8 cellular contexts compared by ENCODE assay signal in the genomic region with DNA sequence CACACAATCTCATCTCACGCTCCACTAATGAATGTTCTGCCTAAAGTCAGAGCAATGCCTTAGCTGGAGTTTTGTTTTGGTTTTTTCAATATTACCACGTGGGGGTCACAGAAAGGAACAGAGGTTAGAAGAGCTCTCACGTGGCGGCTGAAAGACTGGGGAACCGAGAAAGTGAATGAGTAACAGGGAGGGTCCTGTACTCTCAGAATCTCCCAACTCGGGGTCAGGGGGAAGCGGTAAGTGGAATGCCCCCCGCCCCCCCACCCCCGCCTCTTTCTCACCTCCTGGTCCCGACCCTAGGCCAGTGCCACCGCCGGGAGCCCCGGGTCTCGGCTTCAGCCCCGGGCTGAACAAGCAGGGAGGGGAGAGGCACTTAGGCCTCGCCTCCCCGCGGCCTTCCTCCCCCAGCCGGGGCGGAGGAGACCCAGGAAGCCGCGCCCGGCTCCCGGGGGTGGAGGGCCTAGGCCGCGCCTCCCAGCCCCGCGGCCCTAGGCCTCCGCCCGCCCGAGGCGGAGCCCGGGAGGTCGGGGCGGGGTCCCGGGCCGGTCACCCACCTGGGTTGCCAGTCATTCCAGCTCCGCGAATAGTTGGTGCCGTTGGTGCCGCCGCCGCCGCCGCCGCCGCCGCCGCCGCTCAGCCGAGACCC.
DNase-seq lines count a peak whose midpoint lies in the region; ATAC-seq and TF ChIP-seq lines count a peak whose summit lies in the region.
"Not testable (repeated sequence)": the region's sequence is repeated elsewhere in the genome, so short reads cannot be mapped to it uniquely, and the experiment has no call there.

No MANE protein-coding gene starts in this region.

- DNase-seq in ELF-1 (ENCODE audit: low read depth, low spot score) (peak; percentile 67), T-helper 2 cell (peak in 4 of 5 experiments; percentile 42 to 83 (median 70)), glomerular visceral epithelial cell (ENCODE audit: extremely low spot score) (peak; percentile 79)
- DNase-seq in HCT116 (ENCODE audit: low read depth, low spot score); neural crest cell (ENCODE audit: low read depth, low spot score): not testable (repeated sequence)
- peak; percentile 31 for DNase-seq in Jurkat, Clone E6-1 (ENCODE audit: low read depth, low spot score)
- DNase-seq in activated naive CD8-positive, alpha-beta T cell treated with anti-CD3 and anti-CD28 coated beads for 36 hours, result peak; percentile 88
- DNase-seq in stimulated activated naive CD4-positive, alpha-beta T cell (lab: John Stamatoyannopoulos, UW), result peak; percentile 51 to 86 (median 68)

- H3K4me3 ChIP-seq in HCT116 (replicated peaks in 1 of 2; ENCODE audit: low read depth in 1 of 2, low read length in 2 of 2), result peak overlapping the region; percentile 59 to 74
- peak overlapping the region; percentile 62 for H3K4me3 ChIP-seq in Jurkat, Clone E6-1 (ENCODE audit: low read length)

- BruUV-seq in HCT116 (replicated peaks; lab: Mats Ljungman, UMichigan), result not testable (repeated sequence)

- ATAC-seq in HCT116, result peak; percentile 66

- peaks cover 8 to 20% of the 10 kb centered on the region in 2 experiments for H3K4me1 ChIP-seq in HCT116 (ENCODE audit: control insufficient read depth in 1 of 2, insufficient read depth in 2 of 2, low read length in 2 of 2)

- H3K4me3 Mint-ChIP-seq in activated naive CD8-positive, alpha-beta T cell treated with anti-CD3 and anti-CD28 coated beads for 36 hours, result peak overlapping the region; percentile 85
- peak overlapping the region; percentile 94 for H3K4me3 Mint-ChIP-seq in neural crest cell

- not testable (repeated sequence) for TF ChIP-seq RAD21 in HCT116 (IDR thresholded peaks at IDR 0.05; ENCODE audit: low read depth)

- not testable (repeated sequence) for H2AFZ ChIP-seq in HCT116 (ENCODE audit: low read depth, low read length, poor library complexity, severe bottlenecking)

- not testable (repeated sequence) for TF ChIP-seq CTCF in HCT116 (IDR thresholded peaks at IDR 0.05 in 2 of 3, conservative IDR thresholded peaks at IDR 0.05 in 1 of 3; ENCODE audit: borderline replicate concordance in 1 of 3, insufficient read depth in 1 of 3, low read depth in 2 of 3, low read length in 2 of 3); neural crest cell (conservative IDR thresholded peaks at IDR 0.05)

- not testable (repeated sequence) for H3K36me3 ChIP-seq in HCT116 (ENCODE audit: control insufficient read depth in 1 of 2, insufficient read depth in 2 of 2, low read length in 2 of 2)

- H3K4me1 Mint-ChIP-seq in activated naive CD8-positive, alpha-beta T cell treated with anti-CD3 and anti-CD28 coated beads for 36 hours, result peaks cover 19% of the 10 kb centered on the region
- H3K4me1 Mint-ChIP-seq in neural crest cell, result not testable (repeated sequence)

- not testable (repeated sequence) for H3K27me3 Mint-ChIP-seq in activated naive CD8-positive, alpha-beta T cell treated with anti-CD3 and anti-CD28 coated beads for 36 hours; neural crest cell (ENCODE audit: low read depth)

- peak overlapping the region; percentile 82 for H3K4me2 ChIP-seq in HCT116 (ENCODE audit: low read length)

- peak overlapping the region; percentile 88 for H3K9ac ChIP-seq in HCT116 (ENCODE audit: low read length)

- not testable (repeated sequence) for TF ChIP-seq POLR2A in HCT116 (IDR thresholded peaks at IDR 0.05; ENCODE audit: borderline replicate concordance, extremely low read depth, insufficient read depth, insufficient read length)

- RAD21 ChIA-PET in HCT116 (lab: Charles Lee; ENCODE audit: low non-redundant PET in 1 of 2, low total read pairs in 2 of 2, uncharacterized antibody in 2 of 2, unreplicated experiment in 2 of 2), result not testable (repeated sequence)

- H3K36me3 Mint-ChIP-seq in activated naive CD8-positive, alpha-beta T cell treated with anti-CD3 and anti-CD28 coated beads for 36 hours, result peaks cover 12% of the 10 kb centered on the region
- H3K36me3 Mint-ChIP-seq in neural crest cell (ENCODE audit: low read depth), result not testable (repeated sequence)

- peak overlapping the region; percentile 94 for H3K27ac ChIP-seq in HCT116 (ENCODE audit: low read depth, low read length)

- not testable (repeated sequence) for H3K9me3 ChIP-seq in HCT116 (ENCODE audit: control insufficient read depth in 1 of 2, insufficient read depth in 1 of 2, low read depth in 1 of 2, low read length in 2 of 2)

- H3K27ac Mint-ChIP-seq in activated naive CD8-positive, alpha-beta T cell treated with anti-CD3 and anti-CD28 coated beads for 36 hours, result peak overlapping the region; percentile 91
- not testable (repeated sequence) for H3K27ac Mint-ChIP-seq in neural crest cell (ENCODE audit: unreplicated experiment)

- H3K79me2 ChIP-seq in HCT116 (ENCODE audit: insufficient read depth, low read length), result peaks cover 44% of the 10 kb centered on the region

- CTCF ChIA-PET in HCT116 (lab: Charles Lee), result not testable (repeated sequence)

- H4K20me1 ChIP-seq in HCT116 (ENCODE audit: insufficient read depth), result not testable (repeated sequence)

- not testable (repeated sequence) for H3K9me2 ChIP-seq in HCT116 (ENCODE audit: insufficient read depth)

- POLR2A ChIA-PET in HCT116 (lab: Charles Lee), result not testable (repeated sequence)

- H3K27me3 ChIP-seq in HCT116 (ENCODE audit: insufficient read depth, low read length), result not testable (repeated sequence)

- not testable (repeated sequence) for H3K9me3 Mint-ChIP-seq in activated naive CD8-positive, alpha-beta T cell treated with anti-CD3 and anti-CD28 coated beads for 36 hours; neural crest cell

- intact Hi-C loops in HCT116 (cut with micrococcal nuclease), result not testable (repeated sequence)

TF ChIP-seq in HCT116, 20 proteins besides CTCF, POLR2A, EP300 and RAD21:
- peak; percentile 31; the same call in 1 of the 2 replicates for TF ChIP-seq ZFX (IDR thresholded peaks at IDR 0.05)
